ENCODE assay signal across 8 cellular contexts in genomic region chrX:56800801-56801200, GRCh38.
DNase-seq lines count a peak whose midpoint lies in the region; ATAC-seq, FAIRE-seq and TF ChIP-seq lines count a peak whose summit lies in the region.

No MANE protein-coding gene starts in this region.

- TF ChIP-seq POLR2A in prostate gland (IDR thresholded peaks at IDR 0.05), result no peak

- H3K4me1 ChIP-seq in kidney (ENCODE audit: control insufficient read depth in 1 of 2, insufficient read depth in 1 of 2, low read depth in 1 of 2, low read length in 2 of 2) (no peaks in the 10 kb centered on the region), ascending aorta (peaks cover 0 to 12% of the 10 kb centered on the region in 2 donors), prostate gland (replicated peaks) (no peaks in the 10 kb centered on the region)

- H3K9me3 Mint-ChIP-seq in activated CD4-positive, alpha-beta T cell treated with anti-CD3 and anti-CD28 coated beads for 36 hours (ENCODE audit: low read depth), result no peaks in the 10 kb centered on the region

- H3K27me3 ChIP-seq in ascending aorta, result no peaks in the 10 kb centered on the region
- no peaks in the 10 kb centered on the region for H3K27me3 ChIP-seq in prostate gland (replicated peaks; ENCODE audit: insufficient read depth)

- no peak overlapping the region for H3K27ac ChIP-seq in kidney (ENCODE audit: low read depth in 2 of 2, low read length in 2 of 2)
- no peak overlapping the region for H3K27ac ChIP-seq in ascending aorta
- no peak overlapping the region for H3K27ac ChIP-seq in prostate gland

- peaks cover 51% of the 10 kb centered on the region for H3K4me1 Mint-ChIP-seq in activated CD4-positive, alpha-beta T cell treated with anti-CD3 and anti-CD28 coated beads for 36 hours

- H3K4me3 Mint-ChIP-seq in activated CD4-positive, alpha-beta T cell treated with anti-CD3 and anti-CD28 coated beads for 36 hours, result peak overlapping the region; percentile 61

- intact Hi-C loops in activated CD4-positive, alpha-beta T cell treated with anti-CD3 and anti-CD28 coated beads for 36 hours (cut with DNase I, micrococcal nuclease), result no loop called here
- intact Hi-C loops in kidney (cut with DNase I) (no loop called here), ascending aorta (cut with DNase I) (no loop called here), prostate gland (cut with DNase I) (no loop called here)

- 68% methylated on average over 7 of the region's 7 CpGs for WGBS in prostate gland

- H3K9me3 ChIP-seq in kidney (ENCODE audit: control insufficient read depth in 1 of 2, low read length in 2 of 2) (no peaks in the 10 kb centered on the region), ascending aorta (no peaks in the 10 kb centered on the region), prostate gland (no peaks in the 10 kb centered on the region)

- POLR2A ChIA-PET in activated CD4-positive, alpha-beta T cell treated with anti-CD3 and anti-CD28 coated beads for 36 hours (lab: Charles Lee), result no interaction called here

- no peak overlapping the region for H3K9ac ChIP-seq in kidney (ENCODE audit: low read length in 2 of 2)

- peaks cover 7% of the 10 kb centered on the region for H3K36me3 Mint-ChIP-seq in activated CD4-positive, alpha-beta T cell treated with anti-CD3 and anti-CD28 coated beads for 36 hours (ENCODE audit: low read depth)

- no peaks in the 10 kb centered on the region for H3K27me3 Mint-ChIP-seq in activated CD4-positive, alpha-beta T cell treated with anti-CD3 and anti-CD28 coated beads for 36 hours

- peak; percentile 75 for DNase-seq in activated CD4-positive, alpha-beta T cell treated with anti-CD3 and anti-CD28 coated beads for 36 hours
- DNase-seq in islet precursor cell, result peak; percentile 47
- no peak for DNase-seq in kidney
- no peak for DNase-seq in NCI-H2171 (lab: John Stamatoyannopoulos, UW)
- DNase-seq in ascending aorta (ENCODE audit: low spot score in 2 of 2), result no peak
- no peak for DNase-seq in prostate gland (ENCODE audit: low spot score)

- H3K36me3 ChIP-seq in kidney (ENCODE audit: control insufficient read depth in 1 of 2, insufficient read depth in 2 of 2, low read length in 2 of 2) (no peaks in the 10 kb centered on the region), ascending aorta (no peaks in the 10 kb centered on the region), prostate gland (no peaks in the 10 kb centered on the region)

- FAIRE-seq in kidney (lab: Jason Lieb, UNC), result no peak

- peak overlapping the region; percentile 94 for H3K27ac Mint-ChIP-seq in activated CD4-positive, alpha-beta T cell treated with anti-CD3 and anti-CD28 coated beads for 36 hours

- ATAC-seq in GM18517 (IDR thresholded peaks at IDR 0.05; ENCODE audit: unreplicated experiment) (peak; percentile 67), HG02870 (IDR thresholded peaks at IDR 0.05; ENCODE audit: unreplicated experiment) (peak; percentile 72)
- ATAC-seq in activated CD4-positive, alpha-beta T cell treated with anti-CD3 and anti-CD28 coated beads for 36 hours, result peak; percentile 93

- H3K4me3 ChIP-seq in kidney (ENCODE audit: low read length in 2 of 2), result no peak overlapping the region
- no peak overlapping the region for H3K4me3 ChIP-seq in ascending aorta
- no peak overlapping the region for H3K4me3 ChIP-seq in prostate gland

- TF ChIP-seq CTCF in kidney (IDR thresholded peaks at IDR 0.05; ENCODE audit: borderline replicate concordance, extremely low read depth, insufficient read depth) (no peak), ascending aorta (IDR thresholded peaks at IDR 0.05) (no peak), prostate gland (IDR thresholded peaks at IDR 0.05) (no peak)

- CTCF ChIA-PET in activated CD4-positive, alpha-beta T cell treated with anti-CD3 and anti-CD28 coated beads for 36 hours (lab: Charles Lee), result interaction anchor here (1.1 to 1.2 kb wide), 2 partner anchors 126 to 177 kb away, joined by 3 read pairs; no protein-coding TSS in a partner anchor

Comparison
In these comparisons a context has a peak if more than half of its experiments do, and no peak if none do; other contexts are left out.
1. DNase-seq: peak in activated CD4-positive, alpha-beta T cell treated with anti-CD3 and anti-CD28 coated beads for 36 hours (single experiment) and islet precursor cell (single experiment); none in kidney (single experiment), NCI-H2171 (single experiment), ascending aorta (0 of 2) and prostate gland (single experiment).
2. Peak in every context shown above with its lines, with median percentiles within 50 percentile points of each other: ATAC-seq.